ENCODE assay signal across 8 cellular contexts in the genomic region with DNA sequence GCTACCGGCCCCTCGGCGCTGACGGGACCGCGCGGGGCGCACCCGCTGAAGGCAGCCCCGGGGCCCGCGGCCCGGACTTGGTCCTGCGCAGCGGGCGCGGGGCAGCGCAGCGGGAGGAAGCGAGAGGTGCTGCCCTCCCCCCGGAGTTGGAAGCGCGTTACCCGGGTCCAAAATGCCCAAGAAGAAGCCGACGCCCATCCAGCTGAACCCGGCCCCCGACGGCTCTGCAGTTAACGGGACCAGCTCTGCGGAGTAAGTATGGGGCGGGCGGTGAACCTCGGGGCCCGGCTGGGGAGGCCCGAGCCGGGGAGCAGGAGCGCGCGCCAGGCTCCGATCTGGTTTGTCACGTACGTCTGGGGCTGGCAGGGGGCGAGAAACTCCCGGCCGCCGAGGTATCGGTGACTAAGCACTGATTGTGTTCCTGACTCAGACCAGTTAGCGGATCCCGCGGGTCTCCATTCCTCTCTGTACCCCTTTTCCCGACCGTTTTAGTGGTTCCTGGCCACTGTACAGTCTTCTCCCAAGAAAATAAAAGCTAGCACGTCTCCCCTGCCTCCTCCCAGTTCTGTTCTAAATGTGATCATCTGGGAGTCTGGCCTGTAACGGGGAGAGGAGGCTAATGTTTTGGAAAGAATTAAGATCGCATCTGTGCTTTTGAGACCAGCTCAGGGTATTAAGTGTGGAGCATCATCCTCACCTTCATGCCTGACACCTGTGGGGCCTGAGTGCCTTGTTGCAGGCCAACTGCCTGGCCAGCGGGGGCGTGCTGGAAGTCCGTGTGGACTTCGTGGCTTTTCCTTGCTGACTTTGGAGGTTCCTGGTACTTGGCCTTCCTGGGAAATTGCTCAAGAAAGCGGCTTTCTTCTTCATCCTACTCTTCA. TPM values are rescaled to one million over a fixed set of nuclear protein-coding genes. Genes with fewer than 3 reads are reported as not detected.
DNase-seq lines count a peak whose midpoint lies in the region; ATAC-seq and TF ChIP-seq lines count a peak whose summit lies in the region.

No MANE protein-coding gene starts in this region.

- peak overlapping the region; percentile 97 for H3K4me3 Mint-ChIP-seq in activated naive CD4-positive, alpha-beta T cell treated with anti-CD3 and anti-CD28 coated beads, Interleukin-2, amount 50 U/mL, for 24 hours

- peaks cover 65% of the 10 kb centered on the region for H3K4me1 Mint-ChIP-seq in activated naive CD4-positive, alpha-beta T cell treated with anti-CD3 and anti-CD28 coated beads, Interleukin-2, amount 50 U/mL, for 24 hours

- TF ChIP-seq POLR2A in tibial nerve (IDR thresholded peaks at IDR 0.05): no peak

- H3K9me3 ChIP-seq in parathyroid adenoma (ENCODE audit: control insufficient read depth, low read length): no peaks in the 10 kb centered on the region
- no peaks in the 10 kb centered on the region for H3K9me3 ChIP-seq in tibial nerve

- H3K27me3 ChIP-seq in parathyroid adenoma (ENCODE audit: control insufficient read depth, insufficient read depth, low read length): no peaks in the 10 kb centered on the region
- no peaks in the 10 kb centered on the region for H3K27me3 ChIP-seq in tibial nerve

- H3K4me3 ChIP-seq in parathyroid adenoma (ENCODE audit: low read depth, low read length) (peak overlapping the region; percentile 64), tibial nerve (peak overlapping the region; percentile 80 to 96 (median 92))

- no peaks in the 10 kb centered on the region for H3K36me3 ChIP-seq in parathyroid adenoma (ENCODE audit: control insufficient read depth, insufficient read depth, low read length)
- H3K36me3 ChIP-seq in tibial nerve: no peaks in the 10 kb centered on the region

- DNase-seq in 8988T (peak; percentile 24), GM13976 (ENCODE audit: low spot score) (peak; percentile 60), SK-MEL-5 (ENCODE audit: low read depth, low spot score) (peak; percentile 32), head of caudate nucleus (peak; percentile 36 to 84 (median 61)), tibial nerve (ENCODE audit: low spot score in 2 of 2) (peak; percentile 19 to 37)

- H3K27me3 Mint-ChIP-seq in activated naive CD4-positive, alpha-beta T cell treated with anti-CD3 and anti-CD28 coated beads, Interleukin-2, amount 50 U/mL, for 24 hours: no peaks in the 10 kb centered on the region

- no peak for TF ChIP-seq EP300 in tibial nerve (IDR thresholded peaks at IDR 0.05)

- no peak overlapping the region for H3K27ac ChIP-seq in parathyroid adenoma
- peak overlapping the region; percentile 77 to 93 (median 92) for H3K27ac ChIP-seq in tibial nerve

- no peak overlapping the region for H3K9ac ChIP-seq in parathyroid adenoma

- TF ChIP-seq CTCF in GM13976 (IDR thresholded peaks at IDR 0.05; ENCODE audit: borderline replicate concordance, control extremely low read depth, extremely low read depth, insufficient read depth, missing control alignments) (peak; percentile 36), parathyroid adenoma (IDR thresholded peaks at IDR 0.05) (peak; percentile 24), tibial nerve (IDR thresholded peaks at IDR 0.05) (peak in 2 of 5 experiments; percentile 6 to 10)

- H3K36me3 Mint-ChIP-seq in activated naive CD4-positive, alpha-beta T cell treated with anti-CD3 and anti-CD28 coated beads, Interleukin-2, amount 50 U/mL, for 24 hours: peaks cover 4% of the 10 kb centered on the region

- H3K79me2 ChIP-seq in parathyroid adenoma: peaks cover 4% of the 10 kb centered on the region

- 0 to 1% methylated on average over 21 to 43 of the region's 61 CpGs for WGBS in tibial nerve, 2 donors

- peak overlapping the region; percentile 94 for H3K27ac Mint-ChIP-seq in activated naive CD4-positive, alpha-beta T cell treated with anti-CD3 and anti-CD28 coated beads, Interleukin-2, amount 50 U/mL, for 24 hours

- no peaks in the 10 kb centered on the region for H3K4me1 ChIP-seq in parathyroid adenoma
- H3K4me1 ChIP-seq in tibial nerve: peaks cover 0 to 47% (median 23%) of the 10 kb centered on the region in 4 donors

- ATAC-seq in HG03280 (IDR thresholded peaks at IDR 0.05; ENCODE audit: unreplicated experiment): peak; percentile 25

- in situ Hi-C loops in GM13976 (cut with MboI; ENCODE audit: low sequenced_read_pairs, unreplicated experiment): loop anchor here (10.0 kb wide), 1 partner anchor 107 kb away; the partner anchor contains the start of gene SNAPC5
- in situ Hi-C loops in SK-MEL-5 (cut with HindIII; ENCODE audit: low pct_unique_long_range_greater_than_20kb, low sequenced_read_pairs): no loop called here

- intact Hi-C loops in head of caudate nucleus (cut with DNase I): loop anchor here (2.0 kb wide), 1 partner anchor 109 kb away; the partner anchor contains the start of gene SNAPC5

- H3K9me3 Mint-ChIP-seq in activated naive CD4-positive, alpha-beta T cell treated with anti-CD3 and anti-CD28 coated beads, Interleukin-2, amount 50 U/mL, for 24 hours: no peaks in the 10 kb centered on the region

- peak overlapping the region; percentile 75 for H2AFZ ChIP-seq in parathyroid adenoma

- peak overlapping the region; percentile 87 for H3K4me2 ChIP-seq in parathyroid adenoma (ENCODE audit: low read length)

RNA-seq across cellular contexts. Expression of gene MAP2K1, which starts 0.7 kb away (rescaled TPM):
- 16.2 and 18.5 TPM in 2 replicates for total RNA-seq in SK-MEL-5 (2014; rRNA removed; shearing (Covaris generic))
- polyA plus RNA-seq in SK-MEL-5 (2015; cell fraction: cytosol; rRNA removed): 30.0 and 31.9 TPM in 2 replicates
- polyA plus RNA-seq in SK-MEL-5 (2015; cell fraction: nucleus; rRNA removed): 11.5 and 16.2 TPM in 2 replicates
- total RNA-seq in tibial nerve: 10 to 100 TPM; 30.2 to 64.8 (median 41.4) TPM

RNA-seq across cellular contexts. Expression of gene TIPIN, which starts 30.9 kb away (rescaled TPM):
- 23.3 and 24.0 TPM in 2 replicates for total RNA-seq in SK-MEL-5 (2014; rRNA removed; shearing (Covaris generic))
- 11.6 and 12.0 TPM in 2 replicates for polyA plus RNA-seq in SK-MEL-5 (2015; cell fraction: cytosol; rRNA removed)
- polyA plus RNA-seq in SK-MEL-5 (2015; cell fraction: nucleus; rRNA removed): 10.4 and 25.5 TPM in 2 replicates
- 10 to 100 TPM in 1 of 4 donors, 1 to 10 TPM in 3; 5.4 to 17.5 (median 6.4) TPM for total RNA-seq in tibial nerve
